27 cellular contexts compared by ENCODE assay signal in the genomic region with DNA sequence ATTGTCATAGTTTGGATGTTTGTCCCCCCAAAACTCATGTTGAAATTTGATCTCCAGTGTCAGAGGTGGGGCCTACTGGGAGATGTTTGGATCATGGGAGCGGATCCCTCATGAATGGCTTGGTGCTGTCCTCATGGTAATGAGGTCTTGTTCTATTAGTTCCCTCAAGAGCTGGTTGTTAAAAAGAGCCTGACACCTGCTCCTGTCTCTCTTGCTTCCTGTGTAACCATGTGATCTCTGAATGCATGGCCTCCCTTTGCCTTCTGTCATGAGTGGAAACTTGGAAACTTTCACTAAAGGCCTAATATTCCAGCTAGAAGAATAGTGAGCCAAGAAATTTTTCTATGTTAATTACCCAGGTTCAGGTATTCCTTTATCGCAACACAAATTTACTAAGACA.
"Had no signal": no experiment of that assay in that cellular context is flagged by ENCODE, and none has a peak within 500 bp of the region (broad histone marks: within the 10 kb centered on the region; RNA-seq: fewer than 3 reads in every experiment).

No MANE protein-coding gene starts in this region.

- H3K9me3 Mint-ChIP-seq: brain had no signal

- H3K36me3 ChIP-seq: ascending aorta, breast epithelium, cardiac muscle cell, colonic mucosa had no signal

- H3K27me3 ChIP-seq: ascending aorta, breast epithelium, cardiac muscle cell, colonic mucosa had no signal

- H3K27ac Mint-ChIP-seq: activated CD4-positive, alpha-beta memory T cell treated with anti-CD3 and anti-CD28 coated beads for 36 hours; activated CD4-positive, alpha-beta T cell treated with anti-CD3 and anti-CD28 coated beads for 36 hours; activated CD4-positive, alpha-beta T cell treated with anti-CD3 and anti-CD28 coated beads, Interleukin-2, amount 10 ng/mL, durations not matched to agents 24 days and 14 days; activated CD8-positive, alpha-beta memory T cell treated with anti-CD3 and anti-CD28 coated beads, Interleukin-2, amount 10 ng/mL, durations not matched to agents 7 days and 5 days; activated CD8-positive, alpha-beta T cell treated with anti-CD3 and anti-CD28 coated beads, Interleukin-2, amount 10 ng/mL, durations not matched to agents 7 days and 5 days; activated naive CD4-positive, alpha-beta T cell treated with anti-CD3 and anti-CD28 coated beads, Interleukin-2, amount 10 ng/mL, durations not matched to agents 7 days and 5 days; activated naive CD4-positive, alpha-beta T cell treated with anti-CD3 and anti-CD28 coated beads, Interleukin-2, amount 50 U/mL, for 72 hours; activated naive CD8-positive, alpha-beta T cell treated with anti-CD3 and anti-CD28 coated beads, Interleukin-2, amount 10 ng/mL, durations not matched to agents 7 days and 5 days; activated T-helper 1 cell treated with anti-CD3 and anti-CD28 coated beads, Interleukin-12 subunit alpha, Interleukin-12 subunit beta, Interleukin-2, Interleukin-4 antibody, amounts not matched to agents 30 ng/mL and 10 ng/mL and 1 ng/mL, durations not matched to agents 14 hours and 24 hours and 36 hours; activated T-helper 2 cell treated with anti-CD3 and anti-CD28 coated beads, Interferon-gamma antibody, Interleukin-2, Interleukin-4, amounts not matched to agents 10 μg/mL and 5 μg/mL and 100 μg/mL, durations not matched to agents 14 hours and 24 hours and 36 hours; brain had no signal

- DNase-seq: activated CD4-positive, alpha-beta memory T cell treated with anti-CD3 and anti-CD28 coated beads for 36 hours; activated CD4-positive, alpha-beta T cell treated with anti-CD3 and anti-CD28 coated beads for 36 hours; activated CD4-positive, alpha-beta T cell treated with anti-CD3 and anti-CD28 coated beads, Interleukin-2, amount 10 ng/mL, durations not matched to agents 24 days and 14 days; activated CD4-positive, CD25-positive, alpha-beta regulatory T cell; activated CD4-positive, CD25-positive, alpha-beta regulatory T cell treated with anti-CD3 and anti-CD28 coated beads, Interleukin-2, amount 50 U/mL, for 72 hours; activated CD8-positive, alpha-beta memory T cell treated with anti-CD3 and anti-CD28 coated beads, Interleukin-2, amount 10 ng/mL, durations not matched to agents 7 days and 5 days; activated CD8-positive, alpha-beta memory T cell treated with anti-CD3 and anti-CD28 coated beads, Interleukin-2, amount 50 U/mL, for 4 hours; activated CD8-positive, alpha-beta T cell treated with anti-CD3 and anti-CD28 coated beads, Interleukin-2, amount 10 ng/mL, durations not matched to agents 7 days and 5 days; activated effector memory CD4-positive, alpha-beta T cell treated with anti-CD3 and anti-CD28 coated beads, Interleukin-2, amount 50 U/mL, for 16 hours; activated naive CD4-positive, alpha-beta T cell treated with anti-CD3 and anti-CD28 coated beads, Interleukin-2, amount 10 ng/mL, durations not matched to agents 7 days and 5 days; activated naive CD8-positive, alpha-beta T cell treated with anti-CD3 and anti-CD28 coated beads, Interleukin-2, amount 10 ng/mL, durations not matched to agents 7 days and 5 days; activated T-cell treated with anti-CD3 and anti-CD28 coated beads, Interleukin-2, amount 50 U/mL, for 1 hour; activated T-cell treated with anti-CD3 and anti-CD28 coated beads, Interleukin-2, amount 50 U/mL, for 48 hours; central memory CD4-positive, alpha-beta T cell; cerebellar nuclear complex; colonic mucosa; effector CD8-positive, alpha-beta T cell; foreskin fibroblast; head of caudate nucleus; T-helper 2 cell had no signal

- H3K9me3 ChIP-seq: ascending aorta, breast epithelium, colonic mucosa had no signal

- H3K4me3 Mint-ChIP-seq: activated CD4-positive, alpha-beta memory T cell treated with anti-CD3 and anti-CD28 coated beads for 36 hours; activated CD4-positive, alpha-beta T cell treated with anti-CD3 and anti-CD28 coated beads for 36 hours; activated CD4-positive, alpha-beta T cell treated with anti-CD3 and anti-CD28 coated beads, Interleukin-2, amount 10 ng/mL, durations not matched to agents 24 days and 14 days; activated CD8-positive, alpha-beta memory T cell treated with anti-CD3 and anti-CD28 coated beads, Interleukin-2, amount 10 ng/mL, durations not matched to agents 7 days and 5 days; activated CD8-positive, alpha-beta T cell treated with anti-CD3 and anti-CD28 coated beads, Interleukin-2, amount 10 ng/mL, durations not matched to agents 7 days and 5 days; activated naive CD4-positive, alpha-beta T cell treated with anti-CD3 and anti-CD28 coated beads, Interleukin-2, amount 10 ng/mL, durations not matched to agents 7 days and 5 days; activated naive CD8-positive, alpha-beta T cell treated with anti-CD3 and anti-CD28 coated beads, Interleukin-2, amount 10 ng/mL, durations not matched to agents 7 days and 5 days; activated T-helper 1 cell treated with anti-CD3 and anti-CD28 coated beads, Interleukin-12 subunit alpha, Interleukin-12 subunit beta, Interleukin-2, Interleukin-4 antibody, amounts not matched to agents 30 ng/mL and 10 ng/mL and 1 ng/mL, durations not matched to agents 14 hours and 24 hours and 36 hours; brain had no signal

- H3K27me3 Mint-ChIP-seq: activated CD4-positive, alpha-beta memory T cell treated with anti-CD3 and anti-CD28 coated beads for 36 hours; activated CD4-positive, alpha-beta T cell treated with anti-CD3 and anti-CD28 coated beads for 36 hours; activated CD4-positive, alpha-beta T cell treated with anti-CD3 and anti-CD28 coated beads, Interleukin-2, amount 10 ng/mL, durations not matched to agents 24 days and 14 days; activated CD8-positive, alpha-beta memory T cell treated with anti-CD3 and anti-CD28 coated beads, Interleukin-2, amount 10 ng/mL, durations not matched to agents 7 days and 5 days; activated naive CD4-positive, alpha-beta T cell treated with anti-CD3 and anti-CD28 coated beads, Interleukin-2, amount 10 ng/mL, durations not matched to agents 7 days and 5 days; activated naive CD8-positive, alpha-beta T cell treated with anti-CD3 and anti-CD28 coated beads, Interleukin-2, amount 10 ng/mL, durations not matched to agents 7 days and 5 days; brain had no signal

- H3K4me3 ChIP-seq: ascending aorta, breast epithelium, cardiac muscle cell, colonic mucosa had no signal

- H3K4me1 ChIP-seq: ascending aorta, breast epithelium, colonic mucosa had no signal

- H3K4me1 Mint-ChIP-seq: activated CD4-positive, alpha-beta T cell treated with anti-CD3 and anti-CD28 coated beads for 36 hours; activated CD4-positive, alpha-beta T cell treated with anti-CD3 and anti-CD28 coated beads, Interleukin-2, amount 10 ng/mL, durations not matched to agents 24 days and 14 days; activated CD8-positive, alpha-beta memory T cell treated with anti-CD3 and anti-CD28 coated beads, Interleukin-2, amount 10 ng/mL, durations not matched to agents 7 days and 5 days; activated naive CD4-positive, alpha-beta T cell treated with anti-CD3 and anti-CD28 coated beads, Interleukin-2, amount 10 ng/mL, durations not matched to agents 7 days and 5 days; activated naive CD8-positive, alpha-beta T cell treated with anti-CD3 and anti-CD28 coated beads, Interleukin-2, amount 10 ng/mL, durations not matched to agents 7 days and 5 days had no signal

- H3K27ac ChIP-seq: ascending aorta, breast epithelium, cardiac muscle cell, colonic mucosa had no signal

- H3K36me3 Mint-ChIP-seq: activated CD4-positive, alpha-beta memory T cell treated with anti-CD3 and anti-CD28 coated beads for 36 hours; activated CD8-positive, alpha-beta memory T cell treated with anti-CD3 and anti-CD28 coated beads, Interleukin-2, amount 10 ng/mL, durations not matched to agents 7 days and 5 days; activated naive CD4-positive, alpha-beta T cell treated with anti-CD3 and anti-CD28 coated beads, Interleukin-2, amount 10 ng/mL, durations not matched to agents 7 days and 5 days; activated naive CD4-positive, alpha-beta T cell treated with anti-CD3 and anti-CD28 coated beads, Interleukin-2, amount 50 U/mL, for 72 hours; activated naive CD8-positive, alpha-beta T cell treated with anti-CD3 and anti-CD28 coated beads, Interleukin-2, amount 10 ng/mL, durations not matched to agents 7 days and 5 days; brain had no signal
